ENCODE assay signal across 8 cellular contexts in genomic region chr7:101321491-101322401, GRCh38. TPM values are rescaled to one million over a fixed set of nuclear protein-coding genes. Genes with fewer than 3 reads are reported as not detected.
A peak's percentile ranks its signal among the peaks of the same experiment; 100 is the strongest.
DNase-seq lines count a peak whose midpoint lies in the region; ATAC-seq and TF ChIP-seq lines count a peak whose summit lies in the region.

Gene IFT22, minus strand, starts transcription at chr7:101321812. Its CDS starts 103 bp downstream, at chr7:101321709.

- in situ Hi-C loops in endometrial microvascular endothelial cells (cut with HindIII; ENCODE audit: inconsistent ontology term, low pct_unique_long_range_greater_than_20kb, low sequenced_read_pairs), result no loop called here

- ATAC-seq in GM21360 (IDR thresholded peaks at IDR 0.05; ENCODE audit: unreplicated experiment), result peak; percentile 90

- peak within 1 kb of the TSS; percentile 91 for H3K4me3 Mint-ChIP-seq in mesothelial cell of epicardium

- TF ChIP-seq CTCF in mesothelial cell of epicardium (IDR thresholded peaks at IDR 0.05; ENCODE audit: unreplicated experiment), result no peak

- H3K4me1 Mint-ChIP-seq in mesothelial cell of epicardium, result peaks cover 14% of the 10 kb centered on the region

- DNase-seq in COR-L47 (lab: John Stamatoyannopoulos, UW), result peak; percentile 95
- peak in 73 of 76 experiments; percentile 44 to 91 (median 81) for DNase-seq in HUDEP-2 (lab: John Stamatoyannopoulos, UW; ENCODE audit: unreplicated experiment in 76 of 76)
- peak; percentile 93 for DNase-seq in NOMO-1 treated with DMSO at 0.1 percent for 48 hours (lab: John Stamatoyannopoulos, UW; ENCODE audit: unreplicated experiment)
- DNase-seq in activated CD8-positive, alpha-beta memory T cell treated with anti-CD3 and anti-CD28 coated beads, Interleukin-2, amount 50 U/mL, for 24 hours (ENCODE audit: extremely low read depth), result peak; percentile 72
- DNase-seq in mesothelial cell of epicardium (ENCODE audit: low spot score in 2 of 2, unreplicated experiment in 2 of 2), result peak; percentile 87 to 92
- peak; percentile 66 to 71 for DNase-seq in stimulated activated CD8-positive, alpha-beta memory T cell treated with anti-CD3 and anti-CD28 coated beads, Interleukin-15, amount 100 ng/mL, for 4 hours (ENCODE audit: low read depth in 2 of 2)

- no peaks in the 10 kb centered on the region for H3K9me3 Mint-ChIP-seq in mesothelial cell of epicardium

- no peaks in the 10 kb centered on the region for H3K27me3 Mint-ChIP-seq in mesothelial cell of epicardium (ENCODE audit: low read depth)

- H3K36me3 Mint-ChIP-seq in mesothelial cell of epicardium, result peaks cover 2% of the 10 kb centered on the region

- H3K27ac Mint-ChIP-seq in mesothelial cell of epicardium, result peak within 1 kb of the TSS; percentile 98

RNA-seq across cellular contexts. Expression of gene IFT22, which starts in this region (rescaled TPM):
- total RNA-seq in endometrial microvascular endothelial cells (ENCODE audit: inconsistent ontology term) (30.7 TPM), mesothelial cell of epicardium (34.4 to 35.0 TPM (median 34.9 TPM) in 3 replicates)

Comparison
In these comparisons a context has a peak if more than half of its experiments do, and no peak if none do; other contexts are left out.
1. Peak in every context shown above with its lines: DNase-seq and ATAC-seq.